Comparison of ENCODE assay signal across 13 cellular contexts in genomic region chr10:7748637-7749036, GRCh38. TPM values are rescaled to one million over a fixed set of nuclear protein-coding genes. Genes with fewer than 3 reads are reported as not detected.
"Had no signal": no experiment of that assay in that cellular context is flagged by ENCODE, and none has a peak within 500 bp of the region (broad histone marks: within the 10 kb centered on the region; RNA-seq: fewer than 3 reads in every experiment).

No MANE protein-coding gene starts in this region.

RNA-seq across cellular contexts. Expression of gene ITIH2, which starts 45.5 kb away (rescaled TPM):
- total RNA-seq: activated CD4-positive, alpha-beta T cell treated with anti-CD3 and anti-CD28 coated beads for 36 hours; activated CD4-positive, alpha-beta T cell treated with anti-CD3 and anti-CD28 coated beads, Interleukin-2, amount 10 ng/mL, durations not matched to agents 7 days and 5 days; activated CD8-positive, alpha-beta T cell treated with anti-CD3 and anti-CD28 coated beads, Interleukin-2, amount 10 ng/mL, durations not matched to agents 7 days and 5 days; activated naive CD8-positive, alpha-beta T cell treated with anti-CD3 and anti-CD28 coated beads, Interleukin-2, amount 10 ng/mL, durations not matched to agents 7 days and 5 days; activated T-helper 2 cell treated with anti-CD3 and anti-CD28 coated beads, Interferon-gamma antibody, Interleukin-2, Interleukin-4, amounts not matched to agents 10 μg/mL and 5 μg/mL and 100 μg/mL, durations not matched to agents 14 hours and 24 hours and 36 hours; astrocyte; body of pancreas; bronchial epithelial cell; MCF 10A; OCI-LY7; PC-9; SJCRH30 had no signal
- polyA plus RNA-seq: SK-N-SH had no signal
